In the genomic region with DNA sequence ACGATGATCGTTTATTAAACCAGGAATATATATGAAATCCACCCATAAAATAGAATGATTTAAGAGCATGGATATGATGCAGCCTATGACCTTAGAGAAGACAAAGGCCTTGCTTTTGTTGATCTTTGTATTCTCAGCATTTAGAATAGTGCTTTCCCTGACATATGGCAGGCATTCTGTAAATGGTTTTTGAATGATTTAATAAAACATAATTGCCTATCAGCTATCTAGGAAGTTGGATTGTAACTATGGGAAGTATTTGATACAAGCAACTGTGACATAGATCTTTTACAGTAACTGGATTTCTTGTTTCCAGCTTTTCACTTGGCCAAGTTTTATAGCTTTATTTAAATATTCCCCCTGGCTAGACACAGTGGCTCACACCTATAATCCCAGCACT, we compare ENCODE assay signal across 1 cellular context.
TF ChIP-seq lines count a peak whose summit lies in the region.

No MANE protein-coding gene starts in this region.

TF ChIP-seq in GM23338, 12 proteins besides CTCF, POLR2A, EP300 and RAD21 (continued from another document):
- TF ChIP-seq, protein P1, sequence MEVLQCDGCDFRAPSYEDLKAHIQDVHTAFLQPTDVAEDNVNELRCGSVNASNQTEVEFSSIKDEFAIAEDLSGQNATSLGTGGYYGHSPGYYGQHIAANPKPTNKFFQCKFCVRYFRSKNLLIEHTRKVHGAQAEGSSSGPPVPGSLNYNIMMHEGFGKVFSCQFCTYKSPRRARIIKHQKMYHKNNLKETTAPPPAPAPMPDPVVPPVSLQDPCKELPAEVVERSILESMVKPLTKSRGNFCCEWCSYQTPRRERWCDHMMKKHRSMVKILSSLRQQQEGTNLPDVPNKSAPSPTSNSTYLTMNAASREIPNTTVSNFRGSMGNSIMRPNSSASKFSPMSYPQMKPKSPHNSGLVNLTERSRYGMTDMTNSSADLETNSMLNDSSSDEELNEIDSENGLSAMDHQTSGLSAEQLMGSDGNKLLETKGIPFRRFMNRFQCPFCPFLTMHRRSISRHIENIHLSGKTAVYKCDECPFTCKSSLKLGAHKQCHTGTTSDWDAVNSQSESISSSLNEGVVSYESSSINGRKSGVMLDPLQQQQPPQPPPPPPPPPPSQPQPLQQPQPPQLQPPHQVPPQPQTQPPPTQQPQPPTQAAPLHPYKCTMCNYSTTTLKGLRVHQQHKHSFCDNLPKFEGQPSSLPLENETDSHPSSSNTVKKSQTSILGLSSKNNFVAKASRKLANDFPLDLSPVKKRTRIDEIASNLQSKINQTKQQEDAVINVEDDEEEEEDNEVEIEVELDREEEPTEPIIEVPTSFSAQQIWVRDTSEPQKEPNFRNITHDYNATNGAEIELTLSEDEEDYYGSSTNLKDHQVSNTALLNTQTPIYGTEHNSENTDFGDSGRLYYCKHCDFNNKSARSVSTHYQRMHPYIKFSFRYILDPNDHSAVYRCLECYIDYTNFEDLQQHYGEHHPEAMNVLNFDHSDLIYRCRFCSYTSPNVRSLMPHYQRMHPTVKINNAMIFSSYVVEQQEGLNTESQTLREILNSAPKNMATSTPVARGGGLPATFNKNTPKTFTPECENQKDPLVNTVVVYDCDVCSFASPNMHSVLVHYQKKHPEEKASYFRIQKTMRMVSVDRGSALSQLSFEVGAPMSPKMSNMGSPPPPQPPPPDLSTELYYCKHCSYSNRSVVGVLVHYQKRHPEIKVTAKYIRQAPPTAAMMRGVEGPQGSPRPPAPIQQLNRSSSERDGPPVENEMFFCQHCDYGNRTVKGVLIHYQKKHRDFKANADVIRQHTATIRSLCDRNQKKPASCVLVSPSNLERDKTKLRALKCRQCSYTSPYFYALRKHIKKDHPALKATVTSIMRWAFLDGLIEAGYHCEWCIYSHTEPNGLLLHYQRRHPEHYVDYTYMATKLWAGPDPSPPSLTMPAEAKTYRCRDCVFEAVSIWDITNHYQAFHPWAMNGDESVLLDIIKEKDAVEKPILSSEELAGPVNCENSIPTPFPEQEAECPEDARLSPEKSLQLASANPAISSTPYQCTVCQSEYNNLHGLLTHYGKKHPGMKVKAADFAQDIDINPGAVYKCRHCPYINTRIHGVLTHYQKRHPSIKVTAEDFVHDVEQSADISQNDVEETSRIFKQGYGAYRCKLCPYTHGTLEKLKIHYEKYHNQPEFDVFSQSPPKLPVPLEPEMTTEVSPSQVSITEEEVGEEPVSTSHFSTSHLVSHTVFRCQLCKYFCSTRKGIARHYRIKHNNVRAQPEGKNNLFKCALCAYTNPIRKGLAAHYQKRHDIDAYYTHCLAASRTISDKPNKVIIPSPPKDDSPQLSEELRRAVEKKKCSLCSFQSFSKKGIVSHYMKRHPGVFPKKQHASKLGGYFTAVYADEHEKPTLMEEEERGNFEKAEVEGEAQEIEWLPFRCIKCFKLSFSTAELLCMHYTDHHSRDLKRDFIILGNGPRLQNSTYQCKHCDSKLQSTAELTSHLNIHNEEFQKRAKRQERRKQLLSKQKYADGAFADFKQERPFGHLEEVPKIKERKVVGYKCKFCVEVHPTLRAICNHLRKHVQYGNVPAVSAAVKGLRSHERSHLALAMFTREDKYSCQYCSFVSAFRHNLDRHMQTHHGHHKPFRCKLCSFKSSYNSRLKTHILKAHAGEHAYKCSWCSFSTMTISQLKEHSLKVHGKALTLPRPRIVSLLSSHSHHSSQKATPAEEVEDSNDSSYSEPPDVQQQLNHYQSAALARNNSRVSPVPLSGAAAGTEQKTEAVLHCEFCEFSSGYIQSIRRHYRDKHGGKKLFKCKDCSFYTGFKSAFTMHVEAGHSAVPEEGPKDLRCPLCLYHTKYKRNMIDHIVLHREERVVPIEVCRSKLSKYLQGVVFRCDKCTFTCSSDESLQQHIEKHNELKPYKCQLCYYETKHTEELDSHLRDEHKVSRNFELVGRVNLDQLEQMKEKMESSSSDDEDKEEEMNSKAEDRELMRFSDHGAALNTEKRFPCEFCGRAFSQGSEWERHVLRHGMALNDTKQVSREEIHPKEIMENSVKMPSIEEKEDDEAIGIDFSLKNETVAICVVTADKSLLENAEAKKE (CRISPR knock-in tag; IDR thresholded peaks at IDR 0.05) = no peak
- TF ChIP-seq STAT1 (IDR thresholded peaks at IDR 0.05; ENCODE audit: unreplicated experiment) = no peak
- TF ChIP-seq EZH2phosphoT487 (IDR thresholded peaks at IDR 0.05; ENCODE audit: unreplicated experiment) = no peak
- TF ChIP-seq JUNB (IDR thresholded peaks at IDR 0.05; ENCODE audit: unreplicated experiment) = no peak
- no peak for TF ChIP-seq NANOG (IDR thresholded peaks at IDR 0.05; ENCODE audit: borderline replicate concordance)
- TF ChIP-seq, protein P2, sequence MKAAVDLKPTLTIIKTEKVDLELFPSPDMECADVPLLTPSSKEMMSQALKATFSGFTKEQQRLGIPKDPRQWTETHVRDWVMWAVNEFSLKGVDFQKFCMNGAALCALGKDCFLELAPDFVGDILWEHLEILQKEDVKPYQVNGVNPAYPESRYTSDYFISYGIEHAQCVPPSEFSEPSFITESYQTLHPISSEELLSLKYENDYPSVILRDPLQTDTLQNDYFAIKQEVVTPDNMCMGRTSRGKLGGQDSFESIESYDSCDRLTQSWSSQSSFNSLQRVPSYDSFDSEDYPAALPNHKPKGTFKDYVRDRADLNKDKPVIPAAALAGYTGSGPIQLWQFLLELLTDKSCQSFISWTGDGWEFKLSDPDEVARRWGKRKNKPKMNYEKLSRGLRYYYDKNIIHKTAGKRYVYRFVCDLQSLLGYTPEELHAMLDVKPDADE (IDR thresholded peaks at IDR 0.05) = no peak
